In genomic region chr2:201228912-201229290, GRCh38 we compare ENCODE assay signal across 1 cellular context.
TF ChIP-seq lines count a peak whose summit lies in the region.

No MANE protein-coding gene starts in this region.

TF ChIP-seq in GM23338, 12 proteins besides CTCF, POLR2A, EP300 and RAD21 (continued from another document):
- no peak for TF ChIP-seq ZNF462 (CRISPR knock-in tag; IDR thresholded peaks at IDR 0.05)
- TF ChIP-seq STAT1 (IDR thresholded peaks at IDR 0.05; ENCODE audit: unreplicated experiment): no peak
- no peak for TF ChIP-seq ETS1 (IDR thresholded peaks at IDR 0.05)
- TF ChIP-seq ZNF331 (CRISPR knock-in tag; IDR thresholded peaks at IDR 0.05; ENCODE audit: low read depth): no peak
